ENCODE assay signal across 1 cellular context in the genomic region with DNA sequence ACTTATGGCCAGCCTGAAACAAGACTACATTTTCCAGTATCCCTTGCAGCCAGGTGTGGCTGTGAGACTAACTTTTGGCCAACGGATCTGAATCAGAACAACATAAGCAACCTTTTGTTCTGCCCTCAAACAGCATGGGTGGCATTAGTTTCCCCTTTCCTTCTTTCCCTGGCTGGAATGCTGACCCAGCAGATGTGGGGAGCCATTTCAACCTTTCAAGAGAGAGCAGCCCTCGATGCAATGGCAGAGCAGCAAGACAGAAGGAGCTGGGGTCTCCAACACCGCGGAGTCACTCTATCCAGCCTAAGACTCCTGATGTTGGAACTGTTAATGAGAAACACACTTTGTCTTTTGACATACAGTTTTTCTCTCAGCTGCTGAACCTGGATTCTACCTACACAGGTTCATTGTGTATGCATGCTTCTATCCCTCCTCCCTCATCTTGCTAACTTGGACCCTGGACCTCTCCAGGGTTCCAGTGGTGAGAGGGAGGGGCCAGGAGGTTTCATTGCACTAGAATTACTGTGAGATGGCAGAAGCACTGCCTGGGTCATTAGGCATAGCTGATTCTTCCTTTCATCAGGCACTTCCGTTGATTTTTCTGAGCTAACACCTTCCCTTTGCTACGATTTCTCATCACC.
A peak's percentile ranks its signal among the peaks of the same experiment; 100 is the strongest.
TF ChIP-seq lines count a peak whose summit lies in the region.

No MANE protein-coding gene starts in this region.

TF ChIP-seq in HepG2, 621 proteins besides CTCF, POLR2A, EP300 and RAD21 (continued from another document and continues in another):
- TF ChIP-seq, protein P1, sequence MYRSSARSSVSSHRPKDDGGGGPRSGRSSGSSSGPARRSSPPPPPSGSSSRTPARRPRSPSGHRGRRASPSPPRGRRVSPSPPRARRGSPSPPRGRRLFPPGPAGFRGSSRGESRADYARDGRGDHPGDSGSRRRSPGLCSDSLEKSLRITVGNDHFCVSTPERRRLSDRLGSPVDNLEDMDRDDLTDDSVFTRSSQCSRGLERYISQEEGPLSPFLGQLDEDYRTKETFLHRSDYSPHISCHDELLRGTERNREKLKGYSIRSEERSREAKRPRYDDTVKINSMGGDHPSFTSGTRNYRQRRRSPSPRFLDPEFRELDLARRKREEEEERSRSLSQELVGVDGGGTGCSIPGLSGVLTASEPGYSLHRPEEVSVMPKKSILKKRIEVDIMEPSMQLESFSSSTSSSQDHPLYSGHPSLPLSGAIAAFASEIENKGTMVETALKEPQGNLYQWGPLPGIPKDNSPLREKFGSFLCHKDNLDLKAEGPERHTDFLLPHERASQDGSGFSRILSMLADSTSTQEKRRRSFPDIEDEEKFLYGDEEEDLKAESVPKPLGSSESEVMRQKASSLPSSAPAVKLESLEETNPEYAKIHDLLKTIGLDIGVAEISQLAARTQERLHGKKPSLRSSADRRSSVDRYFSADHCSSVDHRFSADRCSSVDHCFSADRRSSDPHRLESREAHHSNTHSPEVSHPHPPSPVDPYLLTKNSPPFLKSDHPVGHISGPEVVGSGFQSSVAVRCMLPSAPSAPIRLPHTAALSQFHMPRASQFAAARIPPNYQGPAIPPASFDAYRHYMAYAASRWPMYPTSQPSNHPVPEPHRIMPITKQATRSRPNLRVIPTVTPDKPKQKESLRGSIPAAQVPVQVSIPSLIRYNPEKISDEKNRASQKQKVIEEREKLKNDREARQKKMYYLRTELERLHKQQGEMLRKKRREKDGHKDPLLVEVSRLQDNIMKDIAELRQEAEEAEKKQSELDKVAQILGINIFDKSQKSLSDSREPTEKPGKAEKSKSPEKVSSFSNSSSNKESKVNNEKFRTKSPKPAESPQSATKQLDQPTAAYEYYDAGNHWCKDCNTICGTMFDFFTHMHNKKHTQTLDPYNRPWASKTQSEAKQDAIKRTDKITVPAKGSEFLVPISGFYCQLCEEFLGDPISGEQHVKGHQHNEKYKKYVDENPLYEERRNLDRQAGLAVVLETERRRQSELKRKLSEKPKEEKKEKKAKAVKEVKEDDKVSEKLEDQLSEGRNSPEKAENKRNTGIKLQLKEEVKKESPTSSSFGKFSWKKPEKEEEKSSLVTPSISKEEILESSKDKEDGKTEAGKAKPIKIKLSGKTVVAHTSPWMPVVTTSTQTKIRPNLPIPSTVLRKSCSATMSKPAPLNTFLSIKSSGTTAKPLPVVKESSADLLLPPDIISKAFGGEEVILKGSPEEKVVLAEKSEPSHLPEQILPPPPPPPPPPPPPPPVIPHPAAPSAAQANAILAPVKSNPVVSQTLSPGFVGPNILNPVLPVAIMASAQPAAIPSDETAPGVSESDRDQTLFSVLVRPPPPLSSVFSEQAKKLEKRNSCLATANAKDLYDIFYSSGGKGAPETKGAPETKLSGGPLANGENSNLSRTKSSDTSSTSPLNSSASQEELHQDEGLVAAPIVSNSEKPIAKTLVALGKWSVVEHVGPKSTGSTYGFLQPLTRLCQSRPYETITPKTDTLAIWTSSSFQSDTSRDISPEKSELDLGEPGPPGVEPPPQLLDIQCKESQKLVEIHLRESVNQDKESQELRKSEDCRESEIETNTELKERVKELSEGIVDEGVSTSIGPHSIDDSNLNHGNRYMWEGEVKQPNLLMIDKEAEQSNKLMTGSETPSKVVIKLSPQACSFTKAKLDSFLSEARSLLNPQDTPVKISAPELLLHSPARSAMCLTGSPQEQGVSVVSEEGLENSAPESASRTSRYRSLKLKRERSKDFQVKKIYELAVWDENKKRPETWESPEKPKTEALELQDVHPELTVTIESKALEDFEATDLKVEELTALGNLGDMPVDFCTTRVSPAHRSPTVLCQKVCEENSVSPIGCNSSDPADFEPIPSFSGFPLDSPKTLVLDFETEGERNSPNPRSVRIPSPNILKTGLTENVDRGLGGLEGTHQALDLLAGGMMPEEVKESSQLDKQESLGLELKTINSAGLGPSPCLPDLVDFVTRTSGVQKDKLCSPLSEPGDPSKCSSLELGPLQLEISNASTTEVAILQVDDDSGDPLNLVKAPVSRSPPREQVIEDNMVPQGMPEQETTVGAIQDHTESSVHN (CRISPR knock-in tag; IDR thresholded peaks at IDR 0.05) = no peak
- TF ChIP-seq, protein P2, sequence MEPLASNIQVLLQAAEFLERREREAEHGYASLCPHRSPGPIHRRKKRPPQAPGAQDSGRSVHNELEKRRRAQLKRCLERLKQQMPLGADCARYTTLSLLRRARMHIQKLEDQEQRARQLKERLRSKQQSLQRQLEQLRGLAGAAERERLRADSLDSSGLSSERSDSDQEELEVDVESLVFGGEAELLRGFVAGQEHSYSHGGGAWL (CRISPR knock-in tag; IDR thresholded peaks at IDR 0.05) = no peak
- TF ChIP-seq, protein P3, sequence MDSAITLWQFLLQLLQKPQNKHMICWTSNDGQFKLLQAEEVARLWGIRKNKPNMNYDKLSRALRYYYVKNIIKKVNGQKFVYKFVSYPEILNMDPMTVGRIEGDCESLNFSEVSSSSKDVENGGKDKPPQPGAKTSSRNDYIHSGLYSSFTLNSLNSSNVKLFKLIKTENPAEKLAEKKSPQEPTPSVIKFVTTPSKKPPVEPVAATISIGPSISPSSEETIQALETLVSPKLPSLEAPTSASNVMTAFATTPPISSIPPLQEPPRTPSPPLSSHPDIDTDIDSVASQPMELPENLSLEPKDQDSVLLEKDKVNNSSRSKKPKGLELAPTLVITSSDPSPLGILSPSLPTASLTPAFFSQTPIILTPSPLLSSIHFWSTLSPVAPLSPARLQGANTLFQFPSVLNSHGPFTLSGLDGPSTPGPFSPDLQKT (CRISPR knock-in tag; IDR thresholded peaks at IDR 0.05; ENCODE audit: borderline replicate concordance) = no peak
- TF ChIP-seq MAFG (CRISPR knock-in tag; IDR thresholded peaks at IDR 0.05) (0 out of 2 replicates have a peak, but pooled peaks have one; percentile 60), DPF2 (CRISPR knock-in tag; IDR thresholded peaks at IDR 0.05; ENCODE audit: borderline replicate concordance, low read depth) (0 out of 2 replicates have a peak, but pooled peaks have one; percentile 30), SOX5 (CRISPR knock-in tag; IDR thresholded peaks at IDR 0.05; ENCODE audit: borderline replicate concordance) (0 out of 2 replicates have a peak, but pooled peaks have one; percentile 8), SOX13 (IDR thresholded peaks at IDR 0.05) (no peak), SOX13 (CRISPR knock-in tag; conservative IDR thresholded peaks at IDR 0.05 in 1 of 2, IDR thresholded peaks at IDR 0.05 in 1 of 2) (peak in 1 of 2 experiments; percentile 32; a peak in 1 of 4 replicates), NR2F6 (IDR thresholded peaks at IDR 0.05) (no peak), NR2F6 (CRISPR knock-in tag; IDR thresholded peaks at IDR 0.05) (peak; percentile 10; the same call in 1 of the 2 replicates), TEAD3 (CRISPR knock-in tag; optimal IDR thresholded peaks at IDR 0.05; ENCODE audit: borderline replicate concordance) (peak; percentile 34), ZNF121 (CRISPR knock-in tag; IDR thresholded peaks at IDR 0.05) (no peak), GATAD1 (CRISPR knock-in tag; IDR thresholded peaks at IDR 0.05) (no peak), HNRNPK (IDR thresholded peaks at IDR 0.05; ENCODE audit: low read depth, low read length, poor library complexity, severe bottlenecking) (no peak), SP5 (CRISPR knock-in tag; IDR thresholded peaks at IDR 0.05; ENCODE audit: borderline replicate concordance, low read depth) (peak; percentile 69; the same call in 1 of the 2 replicates), ZNF629 (CRISPR knock-in tag; conservative IDR thresholded peaks at IDR 0.05) (no peak), KDM5A (IDR thresholded peaks at IDR 0.05; ENCODE audit: borderline replicate concordance, low read length) (no peak), MED8 (CRISPR knock-in tag; IDR thresholded peaks at IDR 0.05; ENCODE audit: insufficient replicate concordance) (no peak), ZSCAN21 (CRISPR knock-in tag; IDR thresholded peaks at IDR 0.05; ENCODE audit: borderline replicate concordance) (no peak)
- TF ChIP-seq, protein P4, sequence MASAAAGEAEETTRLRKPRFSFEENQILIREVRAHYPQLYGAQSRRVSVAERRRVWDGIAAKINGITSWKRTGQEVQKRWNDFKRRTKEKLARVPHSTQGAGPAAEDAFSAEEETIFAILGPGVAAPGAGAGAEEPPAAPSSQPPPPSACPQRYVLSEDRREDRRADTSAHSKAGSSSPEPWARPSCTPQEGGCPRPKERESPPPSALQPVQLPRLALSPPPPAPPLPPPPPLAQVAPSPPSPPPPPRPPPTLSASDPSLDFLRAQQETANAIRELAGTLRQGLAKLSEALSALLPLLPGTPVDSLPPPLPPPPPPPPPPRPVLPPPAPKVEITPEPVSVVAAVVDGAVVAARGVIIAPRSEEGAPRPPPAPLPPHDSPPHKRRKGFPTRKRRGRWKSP (CRISPR knock-in tag; IDR thresholded peaks at IDR 0.05) = no peak
- TF ChIP-seq, protein P5, sequence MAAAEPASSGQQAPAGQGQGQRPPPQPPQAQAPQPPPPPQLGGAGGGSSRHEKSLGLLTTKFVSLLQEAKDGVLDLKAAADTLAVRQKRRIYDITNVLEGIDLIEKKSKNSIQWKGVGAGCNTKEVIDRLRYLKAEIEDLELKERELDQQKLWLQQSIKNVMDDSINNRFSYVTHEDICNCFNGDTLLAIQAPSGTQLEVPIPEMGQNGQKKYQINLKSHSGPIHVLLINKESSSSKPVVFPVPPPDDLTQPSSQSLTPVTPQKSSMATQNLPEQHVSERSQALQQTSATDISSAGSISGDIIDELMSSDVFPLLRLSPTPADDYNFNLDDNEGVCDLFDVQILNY (CRISPR knock-in tag; conservative IDR thresholded peaks at IDR 0.05) = 0 out of 2 replicates have a peak, but pooled peaks have one; percentile 18
- TF ChIP-seq, protein P6, sequence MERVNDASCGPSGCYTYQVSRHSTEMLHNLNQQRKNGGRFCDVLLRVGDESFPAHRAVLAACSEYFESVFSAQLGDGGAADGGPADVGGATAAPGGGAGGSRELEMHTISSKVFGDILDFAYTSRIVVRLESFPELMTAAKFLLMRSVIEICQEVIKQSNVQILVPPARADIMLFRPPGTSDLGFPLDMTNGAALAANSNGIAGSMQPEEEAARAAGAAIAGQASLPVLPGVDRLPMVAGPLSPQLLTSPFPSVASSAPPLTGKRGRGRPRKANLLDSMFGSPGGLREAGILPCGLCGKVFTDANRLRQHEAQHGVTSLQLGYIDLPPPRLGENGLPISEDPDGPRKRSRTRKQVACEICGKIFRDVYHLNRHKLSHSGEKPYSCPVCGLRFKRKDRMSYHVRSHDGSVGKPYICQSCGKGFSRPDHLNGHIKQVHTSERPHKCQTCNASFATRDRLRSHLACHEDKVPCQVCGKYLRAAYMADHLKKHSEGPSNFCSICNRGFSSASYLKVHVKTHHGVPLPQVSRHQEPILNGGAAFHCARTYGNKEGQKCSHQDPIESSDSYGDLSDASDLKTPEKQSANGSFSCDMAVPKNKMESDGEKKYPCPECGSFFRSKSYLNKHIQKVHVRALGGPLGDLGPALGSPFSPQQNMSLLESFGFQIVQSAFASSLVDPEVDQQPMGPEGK (CRISPR knock-in tag; IDR thresholded peaks at IDR 0.05) = 0 out of 2 replicates have a peak, but pooled peaks have one; percentile 24
- TF ChIP-seq, protein P7, sequence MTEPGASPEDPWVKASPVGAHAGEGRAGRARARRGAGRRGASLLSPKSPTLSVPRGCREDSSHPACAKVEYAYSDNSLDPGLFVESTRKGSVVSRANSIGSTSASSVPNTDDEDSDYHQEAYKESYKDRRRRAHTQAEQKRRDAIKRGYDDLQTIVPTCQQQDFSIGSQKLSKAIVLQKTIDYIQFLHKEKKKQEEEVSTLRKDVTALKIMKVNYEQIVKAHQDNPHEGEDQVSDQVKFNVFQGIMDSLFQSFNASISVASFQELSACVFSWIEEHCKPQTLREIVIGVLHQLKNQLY (CRISPR knock-in tag; IDR thresholded peaks at IDR 0.05) = no peak
- TF ChIP-seq, protein P8, sequence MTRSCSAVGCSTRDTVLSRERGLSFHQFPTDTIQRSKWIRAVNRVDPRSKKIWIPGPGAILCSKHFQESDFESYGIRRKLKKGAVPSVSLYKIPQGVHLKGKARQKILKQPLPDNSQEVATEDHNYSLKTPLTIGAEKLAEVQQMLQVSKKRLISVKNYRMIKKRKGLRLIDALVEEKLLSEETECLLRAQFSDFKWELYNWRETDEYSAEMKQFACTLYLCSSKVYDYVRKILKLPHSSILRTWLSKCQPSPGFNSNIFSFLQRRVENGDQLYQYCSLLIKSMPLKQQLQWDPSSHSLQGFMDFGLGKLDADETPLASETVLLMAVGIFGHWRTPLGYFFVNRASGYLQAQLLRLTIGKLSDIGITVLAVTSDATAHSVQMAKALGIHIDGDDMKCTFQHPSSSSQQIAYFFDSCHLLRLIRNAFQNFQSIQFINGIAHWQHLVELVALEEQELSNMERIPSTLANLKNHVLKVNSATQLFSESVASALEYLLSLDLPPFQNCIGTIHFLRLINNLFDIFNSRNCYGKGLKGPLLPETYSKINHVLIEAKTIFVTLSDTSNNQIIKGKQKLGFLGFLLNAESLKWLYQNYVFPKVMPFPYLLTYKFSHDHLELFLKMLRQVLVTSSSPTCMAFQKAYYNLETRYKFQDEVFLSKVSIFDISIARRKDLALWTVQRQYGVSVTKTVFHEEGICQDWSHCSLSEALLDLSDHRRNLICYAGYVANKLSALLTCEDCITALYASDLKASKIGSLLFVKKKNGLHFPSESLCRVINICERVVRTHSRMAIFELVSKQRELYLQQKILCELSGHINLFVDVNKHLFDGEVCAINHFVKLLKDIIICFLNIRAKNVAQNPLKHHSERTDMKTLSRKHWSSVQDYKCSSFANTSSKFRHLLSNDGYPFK (CRISPR knock-in tag; IDR thresholded peaks at IDR 0.05; ENCODE audit: borderline replicate concordance) = peak; percentile 33; the same call in 1 of the 2 replicates
- TF ChIP-seq, protein P9, sequence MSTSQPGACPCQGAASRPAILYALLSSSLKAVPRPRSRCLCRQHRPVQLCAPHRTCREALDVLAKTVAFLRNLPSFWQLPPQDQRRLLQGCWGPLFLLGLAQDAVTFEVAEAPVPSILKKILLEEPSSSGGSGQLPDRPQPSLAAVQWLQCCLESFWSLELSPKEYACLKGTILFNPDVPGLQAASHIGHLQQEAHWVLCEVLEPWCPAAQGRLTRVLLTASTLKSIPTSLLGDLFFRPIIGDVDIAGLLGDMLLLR (CRISPR knock-in tag; IDR thresholded peaks at IDR 0.05) = no peak
- TF ChIP-seq, protein P10, sequence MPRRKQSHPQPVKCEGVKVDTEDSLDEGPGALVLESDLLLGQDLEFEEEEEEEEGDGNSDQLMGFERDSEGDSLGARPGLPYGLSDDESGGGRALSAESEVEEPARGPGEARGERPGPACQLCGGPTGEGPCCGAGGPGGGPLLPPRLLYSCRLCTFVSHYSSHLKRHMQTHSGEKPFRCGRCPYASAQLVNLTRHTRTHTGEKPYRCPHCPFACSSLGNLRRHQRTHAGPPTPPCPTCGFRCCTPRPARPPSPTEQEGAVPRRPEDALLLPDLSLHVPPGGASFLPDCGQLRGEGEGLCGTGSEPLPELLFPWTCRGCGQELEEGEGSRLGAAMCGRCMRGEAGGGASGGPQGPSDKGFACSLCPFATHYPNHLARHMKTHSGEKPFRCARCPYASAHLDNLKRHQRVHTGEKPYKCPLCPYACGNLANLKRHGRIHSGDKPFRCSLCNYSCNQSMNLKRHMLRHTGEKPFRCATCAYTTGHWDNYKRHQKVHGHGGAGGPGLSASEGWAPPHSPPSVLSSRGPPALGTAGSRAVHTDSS (CRISPR knock-in tag; conservative IDR thresholded peaks at IDR 0.05) = no peak
- TF ChIP-seq, protein P11, sequence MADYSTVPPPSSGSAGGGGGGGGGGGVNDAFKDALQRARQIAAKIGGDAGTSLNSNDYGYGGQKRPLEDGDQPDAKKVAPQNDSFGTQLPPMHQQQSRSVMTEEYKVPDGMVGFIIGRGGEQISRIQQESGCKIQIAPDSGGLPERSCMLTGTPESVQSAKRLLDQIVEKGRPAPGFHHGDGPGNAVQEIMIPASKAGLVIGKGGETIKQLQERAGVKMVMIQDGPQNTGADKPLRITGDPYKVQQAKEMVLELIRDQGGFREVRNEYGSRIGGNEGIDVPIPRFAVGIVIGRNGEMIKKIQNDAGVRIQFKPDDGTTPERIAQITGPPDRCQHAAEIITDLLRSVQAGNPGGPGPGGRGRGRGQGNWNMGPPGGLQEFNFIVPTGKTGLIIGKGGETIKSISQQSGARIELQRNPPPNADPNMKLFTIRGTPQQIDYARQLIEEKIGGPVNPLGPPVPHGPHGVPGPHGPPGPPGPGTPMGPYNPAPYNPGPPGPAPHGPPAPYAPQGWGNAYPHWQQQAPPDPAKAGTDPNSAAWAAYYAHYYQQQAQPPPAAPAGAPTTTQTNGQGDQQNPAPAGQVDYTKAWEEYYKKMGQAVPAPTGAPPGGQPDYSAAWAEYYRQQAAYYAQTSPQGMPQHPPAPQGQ (CRISPR knock-in tag; IDR thresholded peaks at IDR 0.05; ENCODE audit: borderline replicate concordance) = no peak
